23 cellular contexts compared by ENCODE assay signal in genomic region chr14:86788229-86788628, GRCh38.
DNase-seq lines count a peak whose midpoint lies in the region; ATAC-seq and TF ChIP-seq lines count a peak whose summit lies in the region.
"Had no signal": no experiment of that assay in that cellular context is flagged by ENCODE, and none has a peak within 500 bp of the region (broad histone marks: within the 10 kb centered on the region; RNA-seq: fewer than 3 reads in every experiment).

No MANE protein-coding gene starts in this region.

- no peak overlapping the region for H3K4me3 ChIP-seq in RWPE2 (ENCODE audit: severe bottlenecking)
- no peak overlapping the region for H3K4me3 ChIP-seq in epithelial cell of esophagus (ENCODE audit: low read length)
- H3K4me3 ChIP-seq: ascending aorta, dorsolateral prefrontal cortex had no signal

- DNase-seq in HCEC 1CT (peak; percentile 21), RWPE2 (ENCODE audit: low spot score) (no peak), epithelial cell of esophagus (ENCODE audit: low read depth) (peak; percentile 32), NCI-H748 treated with DMSO at 0.1 percent for 48 hours (lab: John Stamatoyannopoulos, UW) (no peak)
- DNase-seq: activated CD8-positive, alpha-beta T cell treated with anti-CD3 and anti-CD28 coated beads, Interleukin-2, amount 10 ng/mL, durations not matched to agents 7 days and 5 days; CD4-positive, CD25-positive, alpha-beta regulatory T cell; dorsolateral prefrontal cortex; H9; head of caudate nucleus; kidney; naive thymus-derived CD8-positive, alpha-beta T cell; NCI-H1092; NCI-H1694 treated with DMSO at 0.1 percent for 48 hours; T-helper 2 cell had no signal

- peaks cover 31% of the 10 kb centered on the region for H3K4me1 Mint-ChIP-seq in nephron
- H3K4me1 Mint-ChIP-seq: CD4-positive, CD25-positive, alpha-beta regulatory T cell; naive thymus-derived CD8-positive, alpha-beta T cell had no signal

- H3K4me3 Mint-ChIP-seq in nephron: no peak overlapping the region
- H3K4me3 Mint-ChIP-seq: activated CD8-positive, alpha-beta T cell treated with anti-CD3 and anti-CD28 coated beads, Interleukin-2, amount 10 ng/mL, durations not matched to agents 7 days and 5 days; CD4-positive, CD25-positive, alpha-beta regulatory T cell; H9; naive thymus-derived CD8-positive, alpha-beta T cell; stimulated activated naive CD8-positive, alpha-beta T cell treated with anti-CD3 and anti-CD28 coated beads, Interleukin-15, Interleukin-2, amounts not matched to agents 100 ng/mL and 50 ng/mL, for 24 hours had no signal

- H3K36me3 Mint-ChIP-seq in nephron (ENCODE audit: low read depth): no peaks in the 10 kb centered on the region
- H3K36me3 Mint-ChIP-seq: activated naive CD4-positive, alpha-beta T cell treated with anti-CD3 and anti-CD28 coated beads, Interleukin-2, amount 50 U/mL, for 72 hours; CD4-positive, CD25-positive, alpha-beta regulatory T cell; naive thymus-derived CD8-positive, alpha-beta T cell had no signal

- no peaks in the 10 kb centered on the region for H3K9me3 ChIP-seq in RWPE2 (ENCODE audit: severe bottlenecking)
- H3K9me3 ChIP-seq: ascending aorta had no signal

- no peaks in the 10 kb centered on the region for H3K27me3 Mint-ChIP-seq in nephron (ENCODE audit: low read depth)
- H3K27me3 Mint-ChIP-seq: CD4-positive, CD25-positive, alpha-beta regulatory T cell; naive thymus-derived CD8-positive, alpha-beta T cell; stimulated activated naive CD8-positive, alpha-beta T cell treated with anti-CD3 and anti-CD28 coated beads, Interleukin-15, Interleukin-2, amounts not matched to agents 100 ng/mL and 50 ng/mL, for 24 hours had no signal

- H3K27me3 ChIP-seq in RWPE2 (ENCODE audit: insufficient read depth, poor library complexity, severe bottlenecking): no peaks in the 10 kb centered on the region
- H3K27me3 ChIP-seq: ascending aorta had no signal

- peaks cover 12% of the 10 kb centered on the region for H3K4me1 ChIP-seq in RWPE2 (ENCODE audit: insufficient read depth, poor library complexity, severe bottlenecking)
- H3K4me1 ChIP-seq: ascending aorta had no signal

- no peak overlapping the region for H3K27ac ChIP-seq in RWPE2 (ENCODE audit: poor library complexity, severe bottlenecking)
- H3K27ac ChIP-seq: ascending aorta, dorsolateral prefrontal cortex, HL-60 had no signal

- TF ChIP-seq CTCF in RWPE2 (IDR thresholded peaks at IDR 0.05; ENCODE audit: poor library complexity, severe bottlenecking) (no peak), epithelial cell of esophagus (IDR thresholded peaks at IDR 0.05; ENCODE audit: insufficient read depth, low read depth, low read length, missing control alignments) (no peak), nephron (IDR thresholded peaks at IDR 0.05; ENCODE audit: unreplicated experiment in 3 of 3) (no peak)

- peak; percentile 79 for ATAC-seq in RWPE2 (ENCODE audit: low read depth)
- ATAC-seq in GM18907 (IDR thresholded peaks at IDR 0.05; ENCODE audit: unreplicated experiment): no peak
- ATAC-seq in GM21576 (IDR thresholded peaks at IDR 0.05; ENCODE audit: unreplicated experiment): no peak
- no peak for ATAC-seq in HG03460 (IDR thresholded peaks at IDR 0.05; ENCODE audit: unreplicated experiment)
- ATAC-seq: activated CD8-positive, alpha-beta T cell treated with anti-CD3 and anti-CD28 coated beads, Interleukin-2, amount 10 ng/mL, durations not matched to agents 7 days and 5 days; activated naive CD4-positive, alpha-beta T cell treated with anti-CD3 and anti-CD28 coated beads, Interleukin-2, amount 50 U/mL, for 72 hours; naive thymus-derived CD8-positive, alpha-beta T cell had no signal

- H3K27ac Mint-ChIP-seq in nephron: peak overlapping the region; percentile 45 to 94 (median 93)
- H3K27ac Mint-ChIP-seq: activated CD8-positive, alpha-beta T cell treated with anti-CD3 and anti-CD28 coated beads, Interleukin-2, amount 10 ng/mL, durations not matched to agents 7 days and 5 days; activated naive CD4-positive, alpha-beta T cell treated with anti-CD3 and anti-CD28 coated beads, Interleukin-2, amount 50 U/mL, for 72 hours; activated T-helper 2 cell treated with anti-CD3 and anti-CD28 coated beads, Interferon-gamma antibody, Interleukin-2, Interleukin-4, amounts not matched to agents 10 μg/mL and 5 μg/mL and 100 μg/mL, durations not matched to agents 14 hours and 24 hours and 36 hours; CD4-positive, CD25-positive, alpha-beta regulatory T cell; H9; naive thymus-derived CD8-positive, alpha-beta T cell; stimulated activated naive CD8-positive, alpha-beta T cell treated with anti-CD3 and anti-CD28 coated beads, Interleukin-15, Interleukin-2, amounts not matched to agents 100 ng/mL and 50 ng/mL, for 24 hours had no signal

- no peaks in the 10 kb centered on the region for H3K36me3 ChIP-seq in RWPE2 (ENCODE audit: low read depth)
- H3K36me3 ChIP-seq: ascending aorta had no signal

- peaks cover 16% of the 10 kb centered on the region for H3K9me3 Mint-ChIP-seq in nephron

Comparison
In these comparisons a context has a peak if more than half of its experiments do, and no peak if none do; other contexts are left out.
1. DNase-seq: peak in HCEC 1CT (single experiment) and epithelial cell of esophagus (single experiment); none in RWPE2 (single experiment) and NCI-H748 treated with DMSO at 0.1 percent for 48 hours (single experiment).